ENCODE assay signal across 23 cellular contexts in genomic region chr9:16150938-16151650, GRCh38.
DNase-seq lines count a peak whose midpoint lies in the region; ATAC-seq, FAIRE-seq and TF ChIP-seq lines count a peak whose summit lies in the region.
"Had no signal": no experiment of that assay in that cellular context is flagged by ENCODE, and none has a peak within 500 bp of the region (broad histone marks: within the 10 kb centered on the region; RNA-seq: fewer than 3 reads in every experiment).

No MANE protein-coding gene starts in this region.

- H4K20me1 ChIP-seq in GM12878 (ENCODE audit: control insufficient read depth, insufficient read depth) = no peaks in the 10 kb centered on the region
- H4K20me1 ChIP-seq: BLaER1 had no signal

- no peak overlapping the region for H3K27ac ChIP-seq in GM12878 (ENCODE audit: control insufficient read depth, insufficient read depth)
- H3K27ac ChIP-seq: BLaER1, neural progenitor cell, prostate gland had no signal

- H3K9me3 Mint-ChIP-seq in mesothelial cell of epicardium = peaks cover 5% of the 10 kb centered on the region
- H3K9me3 Mint-ChIP-seq in type B pancreatic cell = peaks cover 3% of the 10 kb centered on the region
- H3K9me3 Mint-ChIP-seq: activated CD4-positive, alpha-beta memory T cell treated with anti-CD3 and anti-CD28 coated beads, Interleukin-2, amount 10 ng/mL, durations not matched to agents 7 days and 5 days had no signal

- no peak for DNase-seq in Right ventricle myocardium superior
- no peak for DNase-seq in left cardiac atrium
- DNase-seq in GM12878 (ENCODE audit: low read depth, low spot score) = peak; percentile 24
- no peak for DNase-seq in mesothelial cell of epicardium (ENCODE audit: low spot score in 2 of 2, unreplicated experiment in 2 of 2)
- DNase-seq in type B pancreatic cell (ENCODE audit: extremely low spot score, unreplicated experiment) = no peak
- DNase-seq in activated CD4-positive, alpha-beta T cell treated with anti-CD3 and anti-CD28 coated beads for 1 hour = no peak
- no peak for DNase-seq in stimulated activated CD4-positive, alpha-beta T cell treated with anti-CD3 and anti-CD28 coated beads, Interleukin-1b, Interleukin-23, amount 100 ng/mL, for 48 hours
- DNase-seq: activated CD4-positive, alpha-beta memory T cell treated with anti-CD3 and anti-CD28 coated beads, Interleukin-2, amount 10 ng/mL, durations not matched to agents 7 days and 5 days; activated naive CD4-positive, alpha-beta T cell treated with Interleukin-2 at 50 U/mL for 16 hours; cortex of kidney; kidney glomerular epithelial cell; midbrain; NCI-H1436 treated with DMSO at 0.1 percent for 48 hours; NCI-H748 treated with DMSO at 0.1 percent for 48 hours; PC-3 had no signal

- no peak for TF ChIP-seq EP300 in GM12878 (IDR thresholded peaks at IDR 0.05; ENCODE audit: borderline replicate concordance in 1 of 2, control insufficient read depth in 1 of 2, low read depth in 2 of 2, low read length in 2 of 2)

- H3K4me3 Mint-ChIP-seq in mesothelial cell of epicardium (no peak overlapping the region), type B pancreatic cell (peak overlapping the region; percentile 2)
- H3K4me3 Mint-ChIP-seq: activated CD4-positive, alpha-beta memory T cell treated with anti-CD3 and anti-CD28 coated beads, Interleukin-2, amount 10 ng/mL, durations not matched to agents 7 days and 5 days; neural progenitor cell; stimulated activated effector memory CD8-positive, alpha-beta T cell treated with anti-CD3 and anti-CD28 coated beads, Interleukin-12 subunit alpha, Interleukin-12 subunit beta, amount 100 ng/mL, for 72 hours had no signal

- H3K36me3 Mint-ChIP-seq in mesothelial cell of epicardium (no peaks in the 10 kb centered on the region), type B pancreatic cell (no peaks in the 10 kb centered on the region)
- H3K36me3 Mint-ChIP-seq: neural progenitor cell; stimulated activated effector memory CD8-positive, alpha-beta T cell treated with anti-CD3 and anti-CD28 coated beads, Interleukin-12 subunit alpha, Interleukin-12 subunit beta, amount 100 ng/mL, for 72 hours had no signal

- POLR2A ChIA-PET in GM12878 (lab: Charles Lee) = no interaction called here

- H2AFZ ChIP-seq in GM12878 (ENCODE audit: control insufficient read depth, low read depth, low read length) = no peak overlapping the region
- H2AFZ ChIP-seq: neural progenitor cell had no signal

- H3K4me3 ChIP-seq in GM12878 = no peak overlapping the region
- H3K4me3 ChIP-seq: BLaER1, neural progenitor cell, prostate gland had no signal

- H3K4me1 ChIP-seq in GM12878 (ENCODE audit: control insufficient read depth, insufficient read depth, low read length) = no peaks in the 10 kb centered on the region
- H3K4me1 ChIP-seq: prostate gland had no signal

- WGBS in GM12878 (ENCODE audit: insufficient coverage, insufficient replicate concordance, low lambda C conversion rate, missing lambda C conversion rate) = 35% methylated on average over 9 of the region's 9 CpGs

- H3K4me1 Mint-ChIP-seq in mesothelial cell of epicardium (peaks cover 65% of the 10 kb centered on the region), type B pancreatic cell (ENCODE audit: unreplicated experiment) (peaks cover 49% of the 10 kb centered on the region)
- H3K4me1 Mint-ChIP-seq: stimulated activated effector memory CD8-positive, alpha-beta T cell treated with anti-CD3 and anti-CD28 coated beads, Interleukin-12 subunit alpha, Interleukin-12 subunit beta, amount 100 ng/mL, for 72 hours had no signal

- FAIRE-seq in GM12878 (lab: Jason Lieb, UNC) = no peak
- FAIRE-seq: A204.1, GM19239, H1 had no signal

- TF ChIP-seq CTCF in GM12878 (IDR thresholded peaks at IDR 0.05 in 2 of 3, conservative IDR thresholded peaks at IDR 0.05 in 1 of 3; ENCODE audit: control insufficient read depth in 2 of 3, extremely low read depth in 1 of 3, insufficient read depth in 1 of 3, low read depth in 3 of 3, low read length in 3 of 3) (no peak), mesothelial cell of epicardium (IDR thresholded peaks at IDR 0.05; ENCODE audit: unreplicated experiment) (no peak), type B pancreatic cell (conservative IDR thresholded peaks at IDR 0.05) (no peak)

- H3K27me3 Mint-ChIP-seq in mesothelial cell of epicardium (ENCODE audit: low read depth) (no peaks in the 10 kb centered on the region), type B pancreatic cell (peaks cover 14% of the 10 kb centered on the region)

- no peak for TF ChIP-seq RAD21 in GM12878 (IDR thresholded peaks at IDR 0.05; ENCODE audit: insufficient read depth, low read depth, low read length)

- peak overlapping the region; percentile 18; the same call in 1 of the 2 replicates for H3K4me2 ChIP-seq in GM12878 (ENCODE audit: control insufficient read depth, insufficient read depth)
- H3K4me2 ChIP-seq: BLaER1, neural progenitor cell had no signal

- no peaks in the 10 kb centered on the region for H3K36me3 ChIP-seq in GM12878 (ENCODE audit: control insufficient read depth in 2 of 2, insufficient read depth in 2 of 2, low read length in 1 of 2)
- H3K36me3 ChIP-seq: BLaER1, neural progenitor cell, prostate gland had no signal

- SMC1A ChIA-PET in GM12878 (lab: Charles Lee; ENCODE audit: uncharacterized antibody, unreplicated experiment) = interaction anchor here (0.5 to 0.7 kb wide), 2 partner anchors 120 to 853 kb away, joined by 3 read pairs; no protein-coding TSS in a partner anchor

- CTCF ChIA-PET in GM12878 (lab: Yijun Ruan, JAX) = interaction anchor here (0.6 to 2.6 kb wide), 2 partner anchors 17 to 1382 kb away, joined by 3 to 9 read pairs; no protein-coding TSS in a partner anchor

- intact Hi-C loops in Right ventricle myocardium superior (cut with DNase I) (loop anchor here (10.0 kb wide), 1 partner anchor 444 kb away; no protein-coding TSS in a partner anchor), left cardiac atrium (cut with DNase I) (no loop called here), GM12878 (cut with micrococcal nuclease; ENCODE audit: unreplicated experiment) (no loop called here)

- no peaks in the 10 kb centered on the region for H3K9me3 ChIP-seq in GM12878 (replicated peaks; ENCODE audit: control insufficient read depth, insufficient read depth, low read length)
- H3K9me3 ChIP-seq: BLaER1, prostate gland had no signal

- H3K27me3 ChIP-seq in GM12878 (replicated peaks in 1 of 2; ENCODE audit: control insufficient read depth in 2 of 2, insufficient read depth in 2 of 2, low read length in 1 of 2) = no peaks in the 10 kb centered on the region
- H3K27me3 ChIP-seq: BLaER1 had no signal

- TF ChIP-seq POLR2A in GM12878 (IDR thresholded peaks at IDR 0.05; ENCODE audit: low read depth, low read length) = no peak

- no TSS peak for BruUV-seq in GM12878 (replicated peaks; lab: Mats Ljungman, UMichigan)

- no peaks in the 10 kb centered on the region for H3K79me2 ChIP-seq in GM12878 (ENCODE audit: control insufficient read depth, insufficient read depth, low read length)

- in situ Hi-C loops in GM12878 (cut with MboI) = no loop called here

- ATAC-seq in Right ventricle myocardium superior (ENCODE audit: poor library complexity) (peak; percentile 71), left cardiac atrium (no peak), GM12878 (peak; percentile 63), HG03565 (IDR thresholded peaks at IDR 0.05; ENCODE audit: unreplicated experiment) (no peak)
- ATAC-seq: PC-3; stimulated activated effector memory CD8-positive, alpha-beta T cell treated with anti-CD3 and anti-CD28 coated beads, Interleukin-12 subunit alpha, Interleukin-12 subunit beta, amount 100 ng/mL, for 72 hours had no signal

- H3K27ac Mint-ChIP-seq in mesothelial cell of epicardium (peak overlapping the region; percentile 86), type B pancreatic cell (peak overlapping the region; percentile 29)
- H3K27ac Mint-ChIP-seq: activated CD4-positive, alpha-beta memory T cell treated with anti-CD3 and anti-CD28 coated beads, Interleukin-2, amount 10 ng/mL, durations not matched to agents 7 days and 5 days; neural progenitor cell; stimulated activated effector memory CD8-positive, alpha-beta T cell treated with anti-CD3 and anti-CD28 coated beads, Interleukin-12 subunit alpha, Interleukin-12 subunit beta, amount 100 ng/mL, for 72 hours had no signal

- H3K9ac ChIP-seq in GM12878 (ENCODE audit: control insufficient read depth, insufficient read depth, low read length) = no peak overlapping the region
- H3K9ac ChIP-seq: BLaER1, neural progenitor cell had no signal

- RAD21 ChIA-PET in GM12878 (lab: Charles Lee; ENCODE audit: unreplicated experiment) = interaction anchor here (1.6 kb wide), 1 partner anchor 17 kb away, joined by 3 read pairs; no protein-coding TSS in a partner anchor

TF ChIP-seq in GM12878, 131 proteins besides CTCF, POLR2A, EP300 and RAD21 (continues in another document):
- TF ChIP-seq IKZF1 (conservative IDR thresholded peaks at IDR 0.05) = peak; percentile 48
- TF ChIP-seq MEF2B (IDR thresholded peaks at IDR 0.05; ENCODE audit: partially characterized antibody, poor library complexity, severe bottlenecking) = peak; percentile 81
- no peak for TF ChIP-seq PRDM15 (CRISPR knock-in tag; IDR thresholded peaks at IDR 0.05)
- peak in 1 of 2 experiments; percentile 30; a peak in 1 of 4 replicates for TF ChIP-seq IKZF2 (IDR thresholded peaks at IDR 0.05)
- TF ChIP-seq SMAD1 (IDR thresholded peaks at IDR 0.05; ENCODE audit: low read depth, partially characterized antibody) = no peak

Comparison
In these comparisons a context has a peak if more than half of its experiments do, and no peak if none do; other contexts are left out.
1. ATAC-seq: peak in Right ventricle myocardium superior (single experiment) and GM12878 (single experiment); none in left cardiac atrium (0 of 2) and HG03565 (single experiment).